Comparison of ENCODE assay signal across 1 cellular context in genomic region chr3:12964713-12965612, GRCh38.
A peak's percentile ranks its signal among the peaks of the same experiment; 100 is the strongest.
TF ChIP-seq lines count a peak whose summit lies in the region.

No MANE protein-coding gene starts in this region.

TF ChIP-seq in HepG2, 621 proteins besides CTCF, POLR2A, EP300 and RAD21 (continued from another document and continues in another):
- TF ChIP-seq ZNF318 (CRISPR knock-in tag; IDR thresholded peaks at IDR 0.05) (no peak), EZH2 (conservative IDR thresholded peaks at IDR 0.05; ENCODE audit: low read depth, low read length) (no peak), YEATS2 (CRISPR knock-in tag; IDR thresholded peaks at IDR 0.05; ENCODE audit: borderline replicate concordance) (peak; percentile 50; the same call in 1 of the 2 replicates), ATF3 (CRISPR knock-in tag; IDR thresholded peaks at IDR 0.05) (no peak), ZNF670 (CRISPR knock-in tag; IDR thresholded peaks at IDR 0.05; ENCODE audit: borderline replicate concordance) (peak; percentile 71; the same call in 1 of the 2 replicates), SNAPC4 (CRISPR knock-in tag; IDR thresholded peaks at IDR 0.05) (no peak), MXI1 (IDR thresholded peaks at IDR 0.05; ENCODE audit: borderline replicate concordance, low read depth, low read length) (peak; percentile 95; the same call in 2 of the 3 replicates), MEIS1 (CRISPR knock-in tag; IDR thresholded peaks at IDR 0.05; ENCODE audit: borderline replicate concordance) (peak; percentile 99), JUN (CRISPR knock-in tag; IDR thresholded peaks at IDR 0.05) (0 out of 2 replicates have a peak, but pooled peaks have one; percentile 60), ZNF280D (CRISPR knock-in tag; IDR thresholded peaks at IDR 0.05) (no peak), ATF2 (CRISPR knock-in tag; IDR thresholded peaks at IDR 0.05) (peak; percentile 91), U2AF2 (IDR thresholded peaks at IDR 0.05; ENCODE audit: low read depth, low read length) (no peak), ZNF501 (CRISPR knock-in tag; IDR thresholded peaks at IDR 0.05) (0 out of 2 replicates have a peak, but pooled peaks have one; percentile 70), POLR2AphosphoS5 (IDR thresholded peaks at IDR 0.05; ENCODE audit: low read depth, low read length) (peak; percentile 53), JUND (CRISPR knock-in tag; IDR thresholded peaks at IDR 0.05) (no peak), SRF (IDR thresholded peaks at IDR 0.05; ENCODE audit: low read depth, low read length) (no peak), FOXP4 (CRISPR knock-in tag; IDR thresholded peaks at IDR 0.05) (peak; percentile 83), ZNF383 (CRISPR knock-in tag; IDR thresholded peaks at IDR 0.05; ENCODE audit: borderline replicate concordance) (no peak), CERS6 (CRISPR knock-in tag; IDR thresholded peaks at IDR 0.05) (no peak), ZUFSP (CRISPR knock-in tag; IDR thresholded peaks at IDR 0.05; ENCODE audit: borderline replicate concordance) (no peak), KLF9 (CRISPR knock-in tag; IDR thresholded peaks at IDR 0.05; ENCODE audit: low read depth) (0 out of 2 replicates have a peak, but pooled peaks have one; percentile 59), ZNF619 (CRISPR knock-in tag; IDR thresholded peaks at IDR 0.05) (0 out of 2 replicates have a peak, but pooled peaks have one; percentile 32), RFX3 (CRISPR knock-in tag; IDR thresholded peaks at IDR 0.05) (no peak), ZNF644 (CRISPR knock-in tag; IDR thresholded peaks at IDR 0.05; ENCODE audit: low read depth) (peak; percentile 71), SMAD9 (CRISPR knock-in tag; IDR thresholded peaks at IDR 0.05) (no peak), ATF4 (CRISPR knock-in tag; IDR thresholded peaks at IDR 0.05) (peak in 1 of 2 experiments; percentile 77; a peak in 2 of 4 replicates), PHF8 (CRISPR knock-in tag; IDR thresholded peaks at IDR 0.05) (peak; percentile 63), CBX5 (CRISPR knock-in tag; IDR thresholded peaks at IDR 0.05; ENCODE audit: borderline replicate concordance) (no peak), ZFX (CRISPR knock-in tag; IDR thresholded peaks at IDR 0.05; ENCODE audit: low read depth) (peak; percentile 80), RNF2 (conservative IDR thresholded peaks at IDR 0.05; ENCODE audit: low read depth) (no peak)
